18 cellular contexts compared by ENCODE assay signal in genomic region chr7:134211817-134212216, GRCh38.
DNase-seq lines count a peak whose midpoint lies in the region; ATAC-seq, FAIRE-seq and TF ChIP-seq lines count a peak whose summit lies in the region.
"Had no signal": no experiment of that assay in that cellular context is flagged by ENCODE, and none has a peak within 500 bp of the region (broad histone marks: within the 10 kb centered on the region; RNA-seq: fewer than 3 reads in every experiment).

No MANE protein-coding gene starts in this region.

- H3K9me1 ChIP-seq in K562 (ENCODE audit: control insufficient read depth, insufficient read depth, low read length): no peaks in the 10 kb centered on the region

- TF ChIP-seq POLR2A in K562 (conservative IDR thresholded peaks at IDR 0.05): no peak

- no peak for TF ChIP-seq EP300 in K562 (IDR thresholded peaks at IDR 0.05; ENCODE audit: low read length)

- H2AFZ ChIP-seq in K562 (ENCODE audit: low read depth, low read length): peak overlapping the region; percentile 69
- H2AFZ ChIP-seq: GM23248 had no signal

- no peaks in the 10 kb centered on the region for H3K36me3 ChIP-seq in K562 (ENCODE audit: control insufficient read depth, insufficient read depth, low read length)

- no peak overlapping the region for H3K27ac Mint-ChIP-seq in stimulated activated effector memory CD8-positive, alpha-beta T cell treated with anti-CD3 and anti-CD28 coated beads, Interleukin-12 subunit alpha, Interleukin-12 subunit beta, amount 100 ng/mL, for 72 hours
- H3K27ac Mint-ChIP-seq: CD4-positive, CD25-positive, alpha-beta regulatory T cell; CD8-positive, alpha-beta T cell had no signal

- H3K4me1 Mint-ChIP-seq in stimulated activated effector memory CD8-positive, alpha-beta T cell treated with anti-CD3 and anti-CD28 coated beads, Interleukin-12 subunit alpha, Interleukin-12 subunit beta, amount 100 ng/mL, for 72 hours: no peaks in the 10 kb centered on the region
- H3K4me1 Mint-ChIP-seq: CD4-positive, CD25-positive, alpha-beta regulatory T cell had no signal

- H3K4me3 Mint-ChIP-seq in stimulated activated effector memory CD8-positive, alpha-beta T cell treated with anti-CD3 and anti-CD28 coated beads, Interleukin-12 subunit alpha, Interleukin-12 subunit beta, amount 100 ng/mL, for 72 hours: no peak overlapping the region
- H3K4me3 Mint-ChIP-seq: CD4-positive, CD25-positive, alpha-beta regulatory T cell; CD8-positive, alpha-beta T cell had no signal

- H4K20me1 ChIP-seq in K562 (replicated peaks; ENCODE audit: control insufficient read depth, insufficient read depth, low read length): no peaks in the 10 kb centered on the region

- H3K4me1 ChIP-seq in K562 (replicated peaks in 1 of 2; ENCODE audit: control insufficient read depth in 2 of 2, insufficient read depth in 2 of 2, low read length in 2 of 2): peaks cover 25 to 48% of the 10 kb centered on the region in 2 experiments
- H3K4me1 ChIP-seq: Caco-2 had no signal

- CTCF ChIA-PET in K562 (lab: Yijun Ruan, JAX; ENCODE audit: low intra/inter-chr PET ratio): no interaction called here

- H3K27me3 ChIP-seq in K562 (ENCODE audit: control insufficient read depth in 2 of 2, insufficient read depth in 2 of 2, low read length in 2 of 2): no peaks in the 10 kb centered on the region

- H3K4me2 ChIP-seq in K562 (ENCODE audit: insufficient read depth, low read length): no peak overlapping the region

- H3K4me3 ChIP-seq in K562: no peak overlapping the region
- H3K4me3 ChIP-seq: GM23248 had no signal

- no peak for TF ChIP-seq RAD21 in K562 (CRISPR knock-in tag; conservative IDR thresholded peaks at IDR 0.05 in 1 of 2, IDR thresholded peaks at IDR 0.05 in 1 of 2)

- in situ Hi-C loops in K562 (cut with MboI): no loop called here

- no TSS peak for BruUV-seq in K562 (replicated peaks; lab: Mats Ljungman, UMichigan)

- no peak for TF ChIP-seq CTCF in K562 (IDR thresholded peaks at IDR 0.05 in 2 of 3, conservative IDR thresholded peaks at IDR 0.05 in 1 of 3; ENCODE audit: insufficient read depth in 2 of 3, low read depth in 1 of 3, low read length in 3 of 3)

- H3K79me2 ChIP-seq in K562 (ENCODE audit: control insufficient read depth, insufficient read depth, low read length): no peaks in the 10 kb centered on the region

- no peak overlapping the region for H3K9ac ChIP-seq in K562 (ENCODE audit: insufficient read depth in 1 of 2, low read depth in 2 of 2, low read length in 2 of 2)
- H3K9ac ChIP-seq: GM23248 had no signal

- intact Hi-C loops in K562 (cut with micrococcal nuclease): no loop called here

- H3K9me3 ChIP-seq in K562 (replicated peaks; ENCODE audit: control insufficient read depth, insufficient read depth, low read depth, low read length): no peaks in the 10 kb centered on the region
- H3K9me3 ChIP-seq: Caco-2 had no signal

- H3K9me3 Mint-ChIP-seq in stimulated activated effector memory CD8-positive, alpha-beta T cell treated with anti-CD3 and anti-CD28 coated beads, Interleukin-12 subunit alpha, Interleukin-12 subunit beta, amount 100 ng/mL, for 72 hours: no peaks in the 10 kb centered on the region
- H3K9me3 Mint-ChIP-seq: CD8-positive, alpha-beta T cell had no signal

- no peaks in the 10 kb centered on the region for H3K36me3 Mint-ChIP-seq in stimulated activated effector memory CD8-positive, alpha-beta T cell treated with anti-CD3 and anti-CD28 coated beads, Interleukin-12 subunit alpha, Interleukin-12 subunit beta, amount 100 ng/mL, for 72 hours
- H3K36me3 Mint-ChIP-seq: CD4-positive, CD25-positive, alpha-beta regulatory T cell; CD8-positive, alpha-beta T cell had no signal

- DNase-seq in NCI-H82 (lab: John Stamatoyannopoulos, UW): peak; percentile 50
- DNase-seq in K562 (ENCODE audit: extremely low read depth in 1 of 4, low spot score in 3 of 4): peak; percentile 24 to 57 (median 36)
- no peak for DNase-seq in stimulated activated effector memory CD8-positive, alpha-beta T cell treated with anti-CD3 and anti-CD28 coated beads, Interleukin-12 subunit alpha, Interleukin-12 subunit beta, amount 100 ng/mL, for 72 hours (ENCODE audit: low spot score in 2 of 2)
- DNase-seq in NCI-H748 (lab: John Stamatoyannopoulos, UW; ENCODE audit: unreplicated experiment): no peak
- no peak for DNase-seq in T1000 (lab: John Stamatoyannopoulos, UW)
- DNase-seq: C1 segment of cervical spinal cord; Caco-2; CD4-positive, CD25-positive, alpha-beta regulatory T cell; CD8-positive, alpha-beta T cell; DMS153; DND-41; GM23248; H7; HCEC 1CT had no signal

- H3K27ac ChIP-seq in K562 (ENCODE audit: extremely low read depth, low read depth, low read length): 0 out of 3 replicates have a peak overlapping the region, but pooled peaks have one; percentile 9
- H3K27ac ChIP-seq: GM23248 had no signal

- POLR2A ChIA-PET in K562 (lab: Yijun Ruan, JAX): interaction anchor here (0.8 to 4.1 kb wide), 6 partner anchors 10 to 40 kb away, joined by 3 to 16 read pairs (median 4); no protein-coding TSS in a partner anchor

- FAIRE-seq in K562 (lab: Jason Lieb, UNC): peak; percentile 48
- FAIRE-seq: G401.6, GM12892, H1 had no signal

- ATAC-seq in K562 (peak; percentile 29), HG03571 (IDR thresholded peaks at IDR 0.05; ENCODE audit: unreplicated experiment) (no peak)
- ATAC-seq in stimulated activated effector memory CD8-positive, alpha-beta T cell treated with anti-CD3 and anti-CD28 coated beads, Interleukin-12 subunit alpha, Interleukin-12 subunit beta, amount 100 ng/mL, for 72 hours: peak; percentile 12
- ATAC-seq: CD8-positive, alpha-beta T cell had no signal

TF ChIP-seq in K562, 482 proteins besides CTCF, POLR2A, EP300 and RAD21 (continues in another document):
- TF ChIP-seq NFATC3 (IDR thresholded peaks at IDR 0.05) (no peak), SRSF1 (IDR thresholded peaks at IDR 0.05; ENCODE audit: low read depth, low read length) (no peak), CREB3L1 (IDR thresholded peaks at IDR 0.05; ENCODE audit: borderline replicate concordance, low read depth) (no peak), NFRKB (IDR thresholded peaks at IDR 0.05; ENCODE audit: low read depth) (no peak), DMBX1 (CRISPR knock-in tag; IDR thresholded peaks at IDR 0.05; ENCODE audit: borderline replicate concordance) (peak; percentile 48), ETS2 (tag; IDR thresholded peaks at IDR 0.05; ENCODE audit: borderline replicate concordance, poor library complexity, severe bottlenecking) (no peak), FOXA3 (CRISPR knock-in tag; conservative IDR thresholded peaks at IDR 0.05 in 1 of 2, IDR thresholded peaks at IDR 0.05 in 1 of 2) (no peak), MBD2 (IDR thresholded peaks at IDR 0.05; ENCODE audit: borderline replicate concordance, low read depth) (no peak), ZNF282 (CRISPR knock-in tag; IDR thresholded peaks at IDR 0.05) (no peak), SIX5 (IDR thresholded peaks at IDR 0.05; ENCODE audit: borderline replicate concordance in 1 of 2, insufficient read depth in 1 of 2, low read depth in 1 of 2, low read length in 2 of 2) (no peak), LEF1 (IDR thresholded peaks at IDR 0.05) (no peak), XRCC5 (IDR thresholded peaks at IDR 0.05; ENCODE audit: low read depth, low read length) (no peak), POLR2B (IDR thresholded peaks at IDR 0.05; ENCODE audit: low read depth, partially characterized antibody) (no peak), GTF2A2 (tag; IDR thresholded peaks at IDR 0.05) (no peak), DPF2 (IDR thresholded peaks at IDR 0.05) (peak; percentile 44), TCF3 (CRISPR knock-in tag; IDR thresholded peaks at IDR 0.05) (peak; percentile 48; the same call in 1 of the 2 replicates), ZNF778 (CRISPR knock-in tag; IDR thresholded peaks at IDR 0.05) (no peak)
- TF ChIP-seq, protein P1, sequence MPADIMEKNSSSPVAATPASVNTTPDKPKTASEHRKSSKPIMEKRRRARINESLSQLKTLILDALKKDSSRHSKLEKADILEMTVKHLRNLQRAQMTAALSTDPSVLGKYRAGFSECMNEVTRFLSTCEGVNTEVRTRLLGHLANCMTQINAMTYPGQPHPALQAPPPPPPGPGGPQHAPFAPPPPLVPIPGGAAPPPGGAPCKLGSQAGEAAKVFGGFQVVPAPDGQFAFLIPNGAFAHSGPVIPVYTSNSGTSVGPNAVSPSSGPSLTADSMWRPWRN (IDR thresholded peaks at IDR 0.05; ENCODE audit: low read depth): no peak

Comparison
In these comparisons a context has a peak if more than half of its experiments do, and no peak if none do; other contexts are left out.
1. DNase-seq: peak in NCI-H82 (single experiment) and K562 (4 of 4); none in stimulated activated effector memory CD8-positive, alpha-beta T cell treated with anti-CD3 and anti-CD28 coated beads, Interleukin-12 subunit alpha, Interleukin-12 subunit beta, amount 100 ng/mL, for 72 hours (0 of 2), NCI-H748 (single experiment) and T1000 (single experiment).